ENCODE assay signal across 14 cellular contexts in the genomic region with DNA sequence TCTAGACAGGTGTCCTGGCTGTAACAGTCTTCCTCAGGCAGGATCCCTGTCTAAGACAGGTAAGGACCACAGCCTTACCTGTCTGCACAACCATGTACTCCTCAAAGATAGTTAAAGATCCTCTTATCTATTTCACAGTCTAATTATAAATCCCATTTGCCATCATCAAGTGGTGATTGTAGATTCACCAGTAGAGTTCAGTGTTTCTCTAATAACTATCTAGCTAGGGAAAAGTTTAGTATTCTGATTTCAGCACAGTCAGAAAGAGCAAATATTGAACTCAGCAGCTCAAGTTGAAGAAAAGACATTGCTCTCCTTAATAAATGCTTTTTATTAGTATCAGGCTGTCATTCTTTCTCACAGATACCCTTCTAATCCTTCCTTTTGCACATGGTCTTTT.
DNase-seq lines count a peak whose midpoint lies in the region; ATAC-seq and TF ChIP-seq lines count a peak whose summit lies in the region.
"Had no signal": no experiment of that assay in that cellular context is flagged by ENCODE, and none has a peak within 500 bp of the region (broad histone marks: within the 10 kb centered on the region; RNA-seq: fewer than 3 reads in every experiment).

No MANE protein-coding gene starts in this region.

- H3K9me2 ChIP-seq in GM23338 (ENCODE audit: insufficient read depth) (peaks cover 1% of the 10 kb centered on the region; the same call in 1 of the 2 replicates), hepatocyte (replicated peaks; ENCODE audit: insufficient read depth) (no peaks in the 10 kb centered on the region)

- in situ Hi-C loops in mammary epithelial cell (cut with MboI; ENCODE audit: low sequenced_read_pairs in 2 of 2) = no loop called here

- ATAC-seq in GM23338 = no peak
- ATAC-seq: mucosa of descending colon had no signal

- H3K27ac ChIP-seq in 22Rv1 (no peak overlapping the region), GM23338 (ENCODE audit: low read depth) (no peak overlapping the region), hepatocyte (no peak overlapping the region), mammary epithelial cell (ENCODE audit: insufficient read depth, low read depth, low read length) (no peak overlapping the region)
- H3K27ac ChIP-seq in CD8-positive, alpha-beta memory T cell (ENCODE audit: low read depth, low read length) = no peak overlapping the region
- H3K27ac ChIP-seq: SK-N-MC, transverse colon had no signal

- H2AFZ ChIP-seq in GM23338 (peak overlapping the region; percentile 73; the same call in 1 of the 2 replicates), hepatocyte (no peak overlapping the region), mammary epithelial cell (ENCODE audit: low read depth, low read length) (no peak overlapping the region)

- DNase-seq in GM23338 (ENCODE audit: low spot score) = no peak
- DNase-seq in adipocyte (ENCODE audit: low read depth) = peak; percentile 31
- DNase-seq in hepatocyte (ENCODE audit: low spot score) = no peak
- DNase-seq in mammary epithelial cell = no peak
- no peak for DNase-seq in CD8-positive, alpha-beta memory T cell
- no peak for DNase-seq in GDM1 (lab: John Stamatoyannopoulos, UW)
- DNase-seq in NCI-H345 treated with DMSO at 0.1 percent for 48 hours (lab: John Stamatoyannopoulos, UW; ENCODE audit: unreplicated experiment) = no peak
- DNase-seq: activated naive CD4-positive, alpha-beta T cell treated with anti-CD3 and anti-CD28 coated beads, Interleukin-2, amount 50 U/mL, for 16 hours; IMR-90; mucosa of descending colon; posterior cingulate gyrus; transverse colon had no signal

- no peaks in the 10 kb centered on the region for H3F3A ChIP-seq in GM23338 (replicated peaks; ENCODE audit: low read depth)

- H3K4me1 ChIP-seq in GM23338 (ENCODE audit: insufficient read depth) (no peaks in the 10 kb centered on the region), adipocyte (ENCODE audit: control insufficient read depth, insufficient read depth, low read length) (peaks cover 5% of the 10 kb centered on the region), hepatocyte (ENCODE audit: insufficient read depth) (no peaks in the 10 kb centered on the region), mammary epithelial cell (ENCODE audit: insufficient read depth, low read length) (no peaks in the 10 kb centered on the region)
- no peaks in the 10 kb centered on the region for H3K4me1 ChIP-seq in CD8-positive, alpha-beta memory T cell (ENCODE audit: insufficient read depth, low read length)
- H3K4me1 ChIP-seq: transverse colon had no signal

- intact Hi-C loops in mammary epithelial cell (cut with micrococcal nuclease) = no loop called here

- H4K20me1 ChIP-seq in GM23338 (replicated peaks; ENCODE audit: insufficient read depth) (no peaks in the 10 kb centered on the region), hepatocyte (ENCODE audit: insufficient read depth, poor library complexity, severe bottlenecking) (no peaks in the 10 kb centered on the region), mammary epithelial cell (ENCODE audit: insufficient read depth, low read length) (no peaks in the 10 kb centered on the region)

- no peak overlapping the region for H3K4me2 ChIP-seq in GM23338
- no peak overlapping the region for H3K4me2 ChIP-seq in hepatocyte
- no peak overlapping the region for H3K4me2 ChIP-seq in mammary epithelial cell (ENCODE audit: insufficient read depth, low read depth, low read length)

- H3K27me3 ChIP-seq in GM23338 (ENCODE audit: insufficient read depth) (no peaks in the 10 kb centered on the region), adipocyte (replicated peaks; ENCODE audit: control insufficient read depth, insufficient read depth, low read length) (no peaks in the 10 kb centered on the region), hepatocyte (no peaks in the 10 kb centered on the region), mammary epithelial cell (ENCODE audit: insufficient read depth, low read length) (no peaks in the 10 kb centered on the region)
- no peaks in the 10 kb centered on the region for H3K27me3 ChIP-seq in CD8-positive, alpha-beta memory T cell (ENCODE audit: insufficient read depth, low read length, poor library complexity, severe bottlenecking)
- H3K27me3 ChIP-seq: transverse colon had no signal

- no peak overlapping the region for H3K9ac ChIP-seq in adipocyte (ENCODE audit: low read length)
- H3K9ac ChIP-seq in mammary epithelial cell (ENCODE audit: insufficient read depth, low read length) = no peak overlapping the region

- H3K36me3 Mint-ChIP-seq in GM23338 (ENCODE audit: low read depth) = no peaks in the 10 kb centered on the region
- no peaks in the 10 kb centered on the region for H3K36me3 Mint-ChIP-seq in CD8-positive, alpha-beta memory T cell

- no peak overlapping the region; the same call in 1 of the 2 replicates for H3K27ac Mint-ChIP-seq in GM23338
- no peak overlapping the region for H3K27ac Mint-ChIP-seq in CD8-positive, alpha-beta memory T cell

- POLR2A ChIA-PET in CD8-positive, alpha-beta memory T cell (lab: Charles Lee) = no interaction called here

- H3K4me3 ChIP-seq in GM23338 (no peak overlapping the region), adipocyte (ENCODE audit: low read length) (no peak overlapping the region), hepatocyte (no peak overlapping the region), mammary epithelial cell (replicated peaks in 1 of 3; ENCODE audit: insufficient read depth in 1 of 3, low read depth in 2 of 3, low read length in 3 of 3) (no peak overlapping the region)
- no peak overlapping the region for H3K4me3 ChIP-seq in CD8-positive, alpha-beta memory T cell (ENCODE audit: low read length)
- H3K4me3 ChIP-seq: mucosa of descending colon, SK-N-MC, transverse colon had no signal

- dilution Hi-C loops in mammary epithelial cell (cut with HindIII; ENCODE audit: low sequenced_read_pairs) = no loop called here

- no peak overlapping the region for H3K4me3 Mint-ChIP-seq in GM23338
- no peak overlapping the region for H3K4me3 Mint-ChIP-seq in CD8-positive, alpha-beta memory T cell

- H3K79me2 ChIP-seq in GM23338 (replicated peaks; ENCODE audit: insufficient read depth) = no peaks in the 10 kb centered on the region
- H3K79me2 ChIP-seq in hepatocyte = no peaks in the 10 kb centered on the region
- no peaks in the 10 kb centered on the region for H3K79me2 ChIP-seq in mammary epithelial cell (ENCODE audit: insufficient read depth, low read length)

- CTCF ChIA-PET in mammary epithelial cell (lab: Charles Lee; ENCODE audit: low non-redundant PET) = no interaction called here
- CTCF ChIA-PET in CD8-positive, alpha-beta memory T cell (lab: Charles Lee) = no interaction called here

- H3K9me3 ChIP-seq in adipocyte (ENCODE audit: control insufficient read depth, low read length) (no peaks in the 10 kb centered on the region), hepatocyte (ENCODE audit: low read depth) (no peaks in the 10 kb centered on the region), mammary epithelial cell (replicated peaks; ENCODE audit: insufficient read depth, low read length) (no peaks in the 10 kb centered on the region)
- no peaks in the 10 kb centered on the region for H3K9me3 ChIP-seq in CD8-positive, alpha-beta memory T cell (ENCODE audit: low read length)
- H3K9me3 ChIP-seq: mucosa of descending colon, transverse colon had no signal

- no peaks in the 10 kb centered on the region for H3K27me3 Mint-ChIP-seq in GM23338 (ENCODE audit: insufficient read depth, low read depth, poor library complexity)
- H3K27me3 Mint-ChIP-seq in CD8-positive, alpha-beta memory T cell = no peaks in the 10 kb centered on the region

- no TSS peak for BruUV-seq in mammary epithelial cell (replicated peaks; lab: Mats Ljungman, UMichigan)

- no peaks in the 10 kb centered on the region; the same call in 2 of the 3 replicates for H3K4me1 Mint-ChIP-seq in GM23338
- no peaks in the 10 kb centered on the region for H3K4me1 Mint-ChIP-seq in CD8-positive, alpha-beta memory T cell

- H3K36me3 ChIP-seq in GM23338 (ENCODE audit: insufficient read depth) = no peaks in the 10 kb centered on the region
- H3K36me3 ChIP-seq in adipocyte (ENCODE audit: control insufficient read depth, insufficient read depth, low read length, severe bottlenecking) = no peaks in the 10 kb centered on the region
- H3K36me3 ChIP-seq in hepatocyte (replicated peaks; ENCODE audit: insufficient read depth, low read depth) = no peaks in the 10 kb centered on the region
- H3K36me3 ChIP-seq in mammary epithelial cell (ENCODE audit: insufficient read depth, low read length) = no peaks in the 10 kb centered on the region
- no peaks in the 10 kb centered on the region for H3K36me3 ChIP-seq in CD8-positive, alpha-beta memory T cell (ENCODE audit: insufficient read depth, low read length)
- H3K36me3 ChIP-seq: transverse colon had no signal

- TF ChIP-seq CTCF in 22Rv1 (IDR thresholded peaks at IDR 0.05) (peak; percentile 18; the same call in 1 of the 2 replicates), GM23338 (conservative IDR thresholded peaks at IDR 0.05; ENCODE audit: low read depth in 2 of 2) (no peak; a peak in 1 of 4 replicates), hepatocyte (IDR thresholded peaks at IDR 0.05; ENCODE audit: poor library complexity) (peak; percentile 43), mammary epithelial cell (conservative IDR thresholded peaks at IDR 0.05 in 1 of 2, IDR thresholded peaks at IDR 0.05 in 1 of 2; ENCODE audit: extremely low read depth in 1 of 2, insufficient read depth in 1 of 2, low read depth in 1 of 2, low read length in 2 of 2) (peak in 1 of 2 donors; percentile 14)

- H3K9me3 Mint-ChIP-seq in GM23338 = no peaks in the 10 kb centered on the region; the same call in 2 of the 3 replicates
- peaks cover 8 to 33% (median 8%) of the 10 kb centered on the region in 5 donors for H3K9me3 Mint-ChIP-seq in CD8-positive, alpha-beta memory T cell

TF ChIP-seq in GM23338, 12 proteins besides CTCF, POLR2A, EP300 and RAD21 (continues in another document):
- no peak for TF ChIP-seq POLR2AphosphoS5 (IDR thresholded peaks at IDR 0.05; ENCODE audit: low read depth)
- no peak for TF ChIP-seq NANOG (IDR thresholded peaks at IDR 0.05; ENCODE audit: borderline replicate concordance)
- no peak for TF ChIP-seq STAT1 (IDR thresholded peaks at IDR 0.05; ENCODE audit: unreplicated experiment)
- TF ChIP-seq EZH2 (IDR thresholded peaks at IDR 0.05; ENCODE audit: low read depth, unreplicated experiment) = no peak
- no peak for TF ChIP-seq CREB1 (CRISPR knock-in tag; IDR thresholded peaks at IDR 0.05; ENCODE audit: low read depth)

Comparison
In these comparisons a context has a peak if more than half of its experiments do, and no peak if none do; other contexts are left out.
1. CTCF ChIP-seq: peak in 22Rv1 (single experiment) and hepatocyte (single experiment); none in GM23338 (0 of 2).